16 cellular contexts compared by ENCODE assay signal in the genomic region with DNA sequence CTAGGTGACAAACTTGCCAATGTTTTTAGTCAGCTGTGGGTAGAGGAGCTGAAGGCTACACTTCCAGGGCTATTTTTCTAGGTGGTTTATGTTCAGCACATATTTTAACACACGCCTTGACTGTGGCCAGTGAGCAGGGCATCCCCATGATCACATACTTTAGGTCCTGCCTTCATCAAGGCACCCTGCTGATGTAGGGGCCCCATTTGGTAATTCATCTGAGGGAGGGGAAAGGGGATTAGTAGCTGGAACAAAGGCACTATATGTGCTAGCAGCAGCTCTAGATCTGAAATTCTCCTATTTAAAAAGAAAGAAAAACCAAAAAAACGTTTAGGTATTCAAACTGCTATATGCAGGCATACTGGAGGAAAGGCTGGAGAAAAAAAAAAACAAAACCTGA. TPM values are rescaled to one million over a fixed set of nuclear protein-coding genes. Genes with fewer than 3 reads are reported as not detected.
DNase-seq lines count a peak whose midpoint lies in the region; ATAC-seq and TF ChIP-seq lines count a peak whose summit lies in the region.
"Had no signal": no experiment of that assay in that cellular context is flagged by ENCODE, and none has a peak within 500 bp of the region (broad histone marks: within the 10 kb centered on the region; RNA-seq: fewer than 3 reads in every experiment).

No MANE protein-coding gene starts in this region.

- H3K27ac Mint-ChIP-seq in brain (peak overlapping the region; percentile 91 to 98 (median 95)), nephron (peak overlapping the region; percentile 26 to 67 (median 41))

- peaks cover 98% of the 10 kb centered on the region for H3K4me1 Mint-ChIP-seq in brain
- H3K4me1 Mint-ChIP-seq in nephron: peaks cover 88% of the 10 kb centered on the region

- peak overlapping the region; percentile 86 for H3K27ac ChIP-seq in right cardiac atrium (ENCODE audit: low read length)

- H3K9me3 Mint-ChIP-seq in brain (peaks cover 0 to 4% (median 0%) of the 10 kb centered on the region in 5 experiments), nephron (no peaks in the 10 kb centered on the region)

- no peak overlapping the region for H3K4me3 ChIP-seq in right cardiac atrium (ENCODE audit: low read length)

- no peaks in the 10 kb centered on the region for H3K9me3 ChIP-seq in right cardiac atrium (ENCODE audit: control insufficient read depth, low read length)
- H3K9me3 ChIP-seq: Caco-2 had no signal

- peaks cover 13% of the 10 kb centered on the region for H3K4me1 ChIP-seq in right cardiac atrium (ENCODE audit: control insufficient read depth, insufficient read depth, low read length)

- H3K4me3 Mint-ChIP-seq in brain (peak overlapping the region; percentile 67 to 79 (median 73)), nephron (no peak overlapping the region)

- H3K27me3 Mint-ChIP-seq in brain (no peaks in the 10 kb centered on the region), nephron (ENCODE audit: low read depth) (no peaks in the 10 kb centered on the region)

- H3K27me3 ChIP-seq in right cardiac atrium (ENCODE audit: control insufficient read depth, insufficient read depth): no peaks in the 10 kb centered on the region

- H3K36me3 Mint-ChIP-seq in brain: peaks cover 24% of the 10 kb centered on the region
- H3K36me3 Mint-ChIP-seq in nephron (ENCODE audit: low read depth): no peaks in the 10 kb centered on the region

- intact Hi-C loops in right cardiac atrium (cut with DNase I): no loop called here
- intact Hi-C loops in cardiac septum (cut with DNase I): no loop called here

- ATAC-seq in right cardiac atrium: no peak
- ATAC-seq: PC-3 had no signal

- 65% methylated on average over 2 of the region's 2 CpGs for WGBS in right cardiac atrium

- TF ChIP-seq CTCF in brain (conservative IDR thresholded peaks at IDR 0.05): no peak
- TF ChIP-seq CTCF in nephron (IDR thresholded peaks at IDR 0.05; ENCODE audit: unreplicated experiment in 3 of 3): no peak

- DNase-seq in right cardiac atrium (no peak), cardiac septum (ENCODE audit: low spot score) (no peak), NCI-H345 treated with DMSO at 0.1 percent for 48 hours (lab: John Stamatoyannopoulos, UW; ENCODE audit: unreplicated experiment) (no peak), NCI-H2171 (lab: John Stamatoyannopoulos, UW) (no peak), COLO668 (lab: John Stamatoyannopoulos, UW; ENCODE audit: unreplicated experiment) (no peak)
- DNase-seq: ACHN, AML-193, Caco-2, HCEC 1CT, KBM-7, NCI-H1417 treated with DMSO at 0.1 percent for 48 hours, NCI-H1930, NCI-H446 treated with DMSO at 0.1 percent for 48 hours, PC-3 had no signal

RNA-seq across cellular contexts. Expression of a gene that starts 14.5 kb away (rescaled TPM):
- total RNA-seq in right cardiac atrium: 10 to 100 TPM; 62.4 to 98.9 (median 84.7) TPM
- polyA plus RNA-seq in right cardiac atrium: 85.6 TPM
- 326 TPM for total RNA-seq in cardiac septum
- 23.4 TPM for polyA plus RNA-seq in brain (ENCODE audit: insufficient read depth, low read depth, low replicate concordance)

Comparison
In these comparisons a context has a peak if more than half of its experiments do, and no peak if none do; other contexts are left out.
1. H3K4me3 Mint-ChIP-seq: peak in brain (5 of 5); none in nephron (0 of 3).